In genomic region chr2:76311713-76312112, GRCh38 we compare ENCODE assay signal across 4 cellular contexts.
"Had no signal": no experiment of that assay in that cellular context is flagged by ENCODE, and none has a peak within 500 bp of the region (broad histone marks: within the 10 kb centered on the region; RNA-seq: fewer than 3 reads in every experiment).

No MANE protein-coding gene starts in this region.

- H3K4me3 ChIP-seq: GM23338 had no signal

- DNase-seq: H9, HCEC 1CT, IMR-90 had no signal

- H3K9me3 Mint-ChIP-seq: GM23338, H9 had no signal

- H3K27ac Mint-ChIP-seq: GM23338, H9 had no signal

- ATAC-seq: GM23338 had no signal

- H3K4me3 Mint-ChIP-seq: GM23338, H9 had no signal
